Comparison of ENCODE assay signal across 19 cellular contexts in genomic region chr17:52536466-52536865, GRCh38.
"Had no signal": no experiment of that assay in that cellular context is flagged by ENCODE, and none has a peak within 500 bp of the region (broad histone marks: within the 10 kb centered on the region; RNA-seq: fewer than 3 reads in every experiment).

No MANE protein-coding gene starts in this region.

- H3K27me3 ChIP-seq: breast epithelium, hepatocyte, stomach, vagina had no signal

- H3K36me3 ChIP-seq: breast epithelium, stomach, thoracic aorta, vagina had no signal

- H3K27ac Mint-ChIP-seq: activated naive CD8-positive, alpha-beta T cell treated with anti-CD3 and anti-CD28 coated beads, Interleukin-2, amount 10 ng/mL, durations not matched to agents 7 days and 5 days; natural killer cell treated with Interleukin-12 subunit alpha and Interleukin-12 subunit beta and Interleukin-15 and Interleukin-18, amount 100 ng/mL, for 72 hours; T-cell had no signal

- ATAC-seq: activated CD4-positive, CD25-positive, alpha-beta regulatory T cell treated with anti-CD3 and anti-CD28 coated beads, Interleukin-2, amount 50 U/mL, for 24 hours; natural killer cell treated with Interleukin-12 subunit alpha and Interleukin-12 subunit beta and Interleukin-15 and Interleukin-18, amount 100 ng/mL, for 72 hours; T-cell had no signal

- H3K4me3 ChIP-seq: breast epithelium, hepatocyte, stomach, thoracic aorta, vagina had no signal

- H3K27me3 Mint-ChIP-seq: activated naive CD8-positive, alpha-beta T cell treated with anti-CD3 and anti-CD28 coated beads, Interleukin-2, amount 10 ng/mL, durations not matched to agents 7 days and 5 days; natural killer cell treated with Interleukin-12 subunit alpha and Interleukin-12 subunit beta and Interleukin-15 and Interleukin-18, amount 100 ng/mL, for 72 hours; T-cell had no signal

- DNase-seq: activated CD4-positive, alpha-beta T cell treated with anti-CD3 and anti-CD28 coated beads, Interleukin-2, amount 50 U/mL, for 1 hour; activated naive CD4-positive, alpha-beta T cell; activated naive CD8-positive, alpha-beta T cell treated with anti-CD3 and anti-CD28 coated beads, Interleukin-2, amount 10 ng/mL, durations not matched to agents 7 days and 5 days; foreskin melanocyte; kidney; mesendoderm; occipital lobe; stimulated activated CD4-positive, alpha-beta T cell treated with anti-CD3 and anti-CD28 coated beads, Interleukin-12 subunit alpha, Interleukin-12 subunit beta, amount 100 ng/mL, for 4 hours; stimulated activated CD4-positive, alpha-beta T cell treated with anti-CD3 and anti-CD28 coated beads, Interleukin-2, amount 100 ng/mL, for 24 hours; stomach; T-cell; T-helper 9 cell had no signal

- H3K36me3 Mint-ChIP-seq: activated naive CD8-positive, alpha-beta T cell treated with anti-CD3 and anti-CD28 coated beads, Interleukin-2, amount 10 ng/mL, durations not matched to agents 7 days and 5 days; natural killer cell treated with Interleukin-12 subunit alpha and Interleukin-12 subunit beta and Interleukin-15 and Interleukin-18, amount 100 ng/mL, for 72 hours; T-cell had no signal

- H3K4me1 ChIP-seq: breast epithelium, vagina had no signal

- H3K9me3 Mint-ChIP-seq: activated naive CD8-positive, alpha-beta T cell treated with anti-CD3 and anti-CD28 coated beads, Interleukin-2, amount 10 ng/mL, durations not matched to agents 7 days and 5 days had no signal

- H3K4me3 Mint-ChIP-seq: activated naive CD8-positive, alpha-beta T cell treated with anti-CD3 and anti-CD28 coated beads, Interleukin-2, amount 10 ng/mL, durations not matched to agents 7 days and 5 days; natural killer cell treated with Interleukin-12 subunit alpha and Interleukin-12 subunit beta and Interleukin-15 and Interleukin-18, amount 100 ng/mL, for 72 hours; T-cell had no signal

- H3K9me3 ChIP-seq: breast epithelium, stomach, thoracic aorta, vagina had no signal

- H3K27ac ChIP-seq: breast epithelium, epithelial cell of prostate, hepatocyte, stomach, thoracic aorta, vagina had no signal

- H3K4me1 Mint-ChIP-seq: activated naive CD8-positive, alpha-beta T cell treated with anti-CD3 and anti-CD28 coated beads, Interleukin-2, amount 10 ng/mL, durations not matched to agents 7 days and 5 days; T-cell had no signal
